Comparison of ENCODE assay signal across 15 cellular contexts in genomic region chr4:116796022-116796421, GRCh38.
DNase-seq lines count a peak whose midpoint lies in the region; TF ChIP-seq lines count a peak whose summit lies in the region.
"Had no signal": no experiment of that assay in that cellular context is flagged by ENCODE, and none has a peak within 500 bp of the region (broad histone marks: within the 10 kb centered on the region; RNA-seq: fewer than 3 reads in every experiment).

No MANE protein-coding gene starts in this region.

- no peak overlapping the region for H2BK5ac ChIP-seq in mesendoderm (ENCODE audit: low read length)

- H3K79me2 ChIP-seq in mesendoderm (ENCODE audit: control insufficient read depth, insufficient read depth, low read length), result no peaks in the 10 kb centered on the region

- no peak overlapping the region for H4K8ac ChIP-seq in mesendoderm (ENCODE audit: low read depth, low read length)

- H3K23ac ChIP-seq in mesendoderm (ENCODE audit: low read length), result no peak overlapping the region

- no peak overlapping the region for H3K27ac ChIP-seq in mesendoderm (ENCODE audit: low read depth, low read length)
- H3K27ac ChIP-seq: PC-9 had no signal

- no peaks in the 10 kb centered on the region for H3K4me1 ChIP-seq in mesendoderm (ENCODE audit: control insufficient read depth, low read depth, low read length)

- no peak overlapping the region for H3K27ac Mint-ChIP-seq in endothelial cell (ENCODE audit: unreplicated experiment)
- H3K27ac Mint-ChIP-seq: CD8-positive, alpha-beta T cell had no signal

- no peaks in the 10 kb centered on the region for H3K27me3 Mint-ChIP-seq in endothelial cell (ENCODE audit: unreplicated experiment)

- no peaks in the 10 kb centered on the region for H3K4me1 Mint-ChIP-seq in endothelial cell (ENCODE audit: unreplicated experiment)

- no peak overlapping the region for H2BK15ac ChIP-seq in mesendoderm (replicated peaks; ENCODE audit: low read depth)

- H3K36me3 Mint-ChIP-seq in endothelial cell (ENCODE audit: low read depth, unreplicated experiment), result no peaks in the 10 kb centered on the region
- H3K36me3 Mint-ChIP-seq: CD8-positive, alpha-beta T cell had no signal

- H3K4me2 ChIP-seq in mesendoderm (ENCODE audit: low read length), result no peak overlapping the region
- H3K4me2 ChIP-seq: PC-9, SK-N-SH had no signal

- DNase-seq in ELR (ENCODE audit: low read depth) (peak; percentile 9), HPDE6-E6E7 (ENCODE audit: extremely low spot score) (peak; percentile 1), endothelial cell (ENCODE audit: low spot score) (no peak), mesendoderm (peak; percentile 49), germinal center (ENCODE audit: low spot score) (no peak), NCI-H510A (lab: John Stamatoyannopoulos, UW) (no peak), kidney glomerular epithelial cell (lab: John Stamatoyannopoulos, UW) (no peak)
- DNase-seq: ACHN; CD8-positive, alpha-beta T cell; NCI-H1436; NCI-H2081; NCI-H226; NCI-H526 treated with DMSO at 0.1 percent for 48 hours; PC-9; SK-N-SH had no signal

- H3K79me1 ChIP-seq in mesendoderm (ENCODE audit: low read length), result no peaks in the 10 kb centered on the region

- no peak overlapping the region for H4K5ac ChIP-seq in mesendoderm (ENCODE audit: low read length)

- no peaks in the 10 kb centered on the region for H3K36me3 ChIP-seq in mesendoderm (ENCODE audit: control insufficient read depth, insufficient read depth, low read length)

- no peak overlapping the region for H3K4me3 ChIP-seq in mesendoderm (ENCODE audit: low read length)
- H3K4me3 ChIP-seq: PC-9 had no signal

- H3K56ac ChIP-seq in mesendoderm (ENCODE audit: low read length), result no peak overlapping the region

- no peak overlapping the region for H2BK120ac ChIP-seq in mesendoderm (ENCODE audit: low read depth, low read length)

- peak; percentile 23 for TF ChIP-seq CTCF in endothelial cell (IDR thresholded peaks at IDR 0.05; ENCODE audit: unreplicated experiment)

- H3K18ac ChIP-seq in mesendoderm (ENCODE audit: low read length), result no peak overlapping the region

- H3K4ac ChIP-seq in mesendoderm (ENCODE audit: low read depth, low read length), result no peak overlapping the region

- no peak overlapping the region for H3K4me3 Mint-ChIP-seq in endothelial cell (ENCODE audit: unreplicated experiment)
- H3K4me3 Mint-ChIP-seq: CD8-positive, alpha-beta T cell had no signal

- no peak overlapping the region for H3K9ac ChIP-seq in mesendoderm (ENCODE audit: low read length)
- H3K9ac ChIP-seq: SK-N-SH had no signal

- H3K27me3 ChIP-seq in mesendoderm (ENCODE audit: insufficient read depth, low read length, poor library complexity), result no peaks in the 10 kb centered on the region

- H3K9me3 Mint-ChIP-seq in endothelial cell (ENCODE audit: unreplicated experiment), result no peaks in the 10 kb centered on the region
- H3K9me3 Mint-ChIP-seq: CD8-positive, alpha-beta T cell had no signal

- no peak overlapping the region for H2AK5ac ChIP-seq in mesendoderm (ENCODE audit: low read length)

- WGBS in mesendoderm (ENCODE audit: extremely low coverage, insufficient coverage, low lambda C conversion rate), result no CpG with 5 or more reads among the region's 2 CpGs

Comparison
In these comparisons a context has a peak if more than half of its experiments do, and no peak if none do; other contexts are left out.
1. DNase-seq: peak in ELR (single experiment), HPDE6-E6E7 (single experiment) and mesendoderm (single experiment); none in endothelial cell (single experiment), germinal center (single experiment), NCI-H510A (single experiment) and kidney glomerular epithelial cell (single experiment).